Comparison of ENCODE assay signal across 12 cellular contexts in genomic region chrX:69556094-69557011, GRCh38. TPM values are rescaled to one million over a fixed set of nuclear protein-coding genes. Genes with fewer than 3 reads are reported as not detected.
DNase-seq lines count a peak whose midpoint lies in the region; ATAC-seq, FAIRE-seq and TF ChIP-seq lines count a peak whose summit lies in the region.
"Had no signal": no experiment of that assay in that cellular context is flagged by ENCODE, and none has a peak within 500 bp of the region (broad histone marks: within the 10 kb centered on the region; RNA-seq: fewer than 3 reads in every experiment).

No MANE protein-coding gene starts in this region.

- H3K9me3 ChIP-seq in lung (ENCODE audit: control insufficient read depth in 2 of 2, insufficient read depth in 1 of 2, low read length in 1 of 2) = no peaks in the 10 kb centered on the region
- no peaks in the 10 kb centered on the region for H3K9me3 ChIP-seq in aorta (ENCODE audit: control insufficient read depth, low read length)
- H3K9me3 ChIP-seq in esophagus squamous epithelium = no peaks in the 10 kb centered on the region
- H3K9me3 ChIP-seq: BLaER1 treated with 17β-estradiol and CSF1 and Interleukin-3, amounts not matched to agents 10 nM and 100 nM; colonic mucosa; right lobe of liver had no signal

- H3K4me3 ChIP-seq in bronchial epithelial cell (ENCODE audit: low read depth, low read length) (no peak overlapping the region), lung (no peak overlapping the region), aorta (ENCODE audit: low read length in 2 of 2) (no peak overlapping the region), esophagus squamous epithelium (no peak overlapping the region)
- H3K4me3 ChIP-seq: BLaER1 treated with 17β-estradiol and CSF1 and Interleukin-3, amounts not matched to agents 10 nM and 100 nM; colonic mucosa; right lobe of liver had no signal

- FAIRE-seq in bronchial epithelial cell (lab: Jason Lieb, UNC) = no peak

- ATAC-seq in lung (ENCODE audit: insufficient read depth, low FRiP score) (peak; percentile 61), aorta (ENCODE audit: low FRiP score) (no peak), HG03521 (IDR thresholded peaks at IDR 0.05; ENCODE audit: unreplicated experiment) (no peak), GM18511 (IDR thresholded peaks at IDR 0.05; ENCODE audit: unreplicated experiment) (no peak)

- H3K36me3 ChIP-seq in bronchial epithelial cell (ENCODE audit: control insufficient read depth, insufficient read depth, low read length) = no peaks in the 10 kb centered on the region
- H3K36me3 ChIP-seq in lung (ENCODE audit: control insufficient read depth in 2 of 2, insufficient read depth in 2 of 2, low read length in 2 of 2) = no peaks in the 10 kb centered on the region
- H3K36me3 ChIP-seq in aorta (ENCODE audit: control insufficient read depth in 1 of 2, insufficient read depth in 2 of 2, low read length in 1 of 2) = no peaks in the 10 kb centered on the region
- H3K36me3 ChIP-seq in esophagus squamous epithelium = no peaks in the 10 kb centered on the region
- H3K36me3 ChIP-seq: BLaER1 treated with 17β-estradiol and CSF1 and Interleukin-3, amounts not matched to agents 10 nM and 100 nM; colonic mucosa; right lobe of liver had no signal

- TF ChIP-seq POLR2A in esophagus squamous epithelium (IDR thresholded peaks at IDR 0.05) = no peak

- no peak for TF ChIP-seq CTCF in bronchial epithelial cell (IDR thresholded peaks at IDR 0.05; ENCODE audit: insufficient read depth, low read length, severe bottlenecking)
- TF ChIP-seq CTCF in lung (IDR thresholded peaks at IDR 0.05; ENCODE audit: control extremely low read depth, extremely low read depth) = no peak
- no peak for TF ChIP-seq CTCF in esophagus squamous epithelium (IDR thresholded peaks at IDR 0.05)

- H3K27ac ChIP-seq in lung (ENCODE audit: low read depth in 1 of 2, low read length in 1 of 2) (no peak overlapping the region), aorta (ENCODE audit: low read depth in 1 of 2, low read length in 2 of 2) (no peak overlapping the region), esophagus squamous epithelium (no peak overlapping the region)
- H3K27ac ChIP-seq: BLaER1 treated with 17β-estradiol and CSF1 and Interleukin-3, amounts not matched to agents 10 nM and 100 nM; colonic mucosa; right lobe of liver had no signal

- H3K27me3 ChIP-seq in bronchial epithelial cell (ENCODE audit: control insufficient read depth, insufficient read depth, low read length) (no peaks in the 10 kb centered on the region), lung (ENCODE audit: control insufficient read depth, insufficient read depth) (peaks cover 4% of the 10 kb centered on the region), aorta (ENCODE audit: control insufficient read depth in 1 of 2, insufficient read depth in 2 of 2, low read length in 1 of 2) (peaks cover 0 to 3% of the 10 kb centered on the region in 2 donors), esophagus squamous epithelium (no peaks in the 10 kb centered on the region)
- H3K27me3 ChIP-seq: colonic mucosa had no signal

- 63 to 66% methylated on average over 15 of the region's 15 CpGs for WGBS in lung, 2 donors
- 58 to 70% methylated on average over 15 of the region's 15 CpGs for WGBS in aorta, 2 donors
- 50 to 56% methylated on average over 15 of the region's 15 CpGs for WGBS in esophagus squamous epithelium, 2 donors

- intact Hi-C loops in aorta (cut with DNase I) (no loop called here), esophagus squamous epithelium (cut with DNase I) (no loop called here)

- DNase-seq in COLO829 (ENCODE audit: low spot score) (peak; percentile 42), LoVo (ENCODE audit: low spot score) (peak; percentile 0), bronchial epithelial cell (ENCODE audit: low read depth) (peak; percentile 79), lung (ENCODE audit: low spot score) (peak; percentile 56), aorta (no peak), esophagus squamous epithelium (lab: John Stamatoyannopoulos, UW) (no peak)
- DNase-seq: colonic mucosa, right lobe of liver had no signal

- H3K4me1 ChIP-seq in lung (ENCODE audit: control insufficient read depth in 2 of 2, insufficient read depth in 2 of 2, low read length in 2 of 2) (peaks cover 0 to 2% of the 10 kb centered on the region in 2 donors), aorta (ENCODE audit: control insufficient read depth in 1 of 2, insufficient read depth in 2 of 2, low read length in 2 of 2) (no peaks in the 10 kb centered on the region), esophagus squamous epithelium (no peaks in the 10 kb centered on the region)
- H3K4me1 ChIP-seq: BLaER1 treated with 17β-estradiol and CSF1 and Interleukin-3, amounts not matched to agents 10 nM and 100 nM; colonic mucosa; right lobe of liver had no signal

RNA-seq across cellular contexts. Expression of gene NALF2, which starts 52.2 kb away (rescaled TPM):
- 0.79 and 2.8 TPM in 2 replicates for total RNA-seq in bronchial epithelial cell
- under 1 TPM; 0.11 to 0.43 TPM for total RNA-seq in lung
- under 1 TPM; 0.12 to 0.33 TPM for polyA plus RNA-seq in lung
- total RNA-seq in aorta = under 1 TPM in 1 of 2 donors, not detected in 1; 0.26 TPM
- under 1 TPM in 1 of 2 donors, not detected in 1; 0.13 TPM for polyA plus RNA-seq in aorta
- total RNA-seq in esophagus squamous epithelium = under 1 TPM in 2 of 4 donors, not detected in 2; 0.19 to 0.26 TPM
- total RNA-seq: LHCN-M2 had no signal

RNA-seq across cellular contexts. Expression of gene EDA, which starts 59.6 kb away (rescaled TPM):
- 0.26 and 0.77 TPM in 2 replicates for total RNA-seq in bronchial epithelial cell
- total RNA-seq in lung = 1 to 10 TPM; 4.7 to 7.9 TPM
- 1 to 10 TPM in 1 of 2 donors, under 1 TPM in 1; 0.93 to 1.5 TPM for polyA plus RNA-seq in lung
- total RNA-seq in aorta = 1 to 10 TPM; 4.6 to 9.0 TPM
- 1 to 10 TPM; 1.7 to 2.4 TPM for polyA plus RNA-seq in aorta
- 1 to 10 TPM; 1.5 to 2.9 (median 2.4) TPM for total RNA-seq in esophagus squamous epithelium

Comparison
In these comparisons a context has a peak if more than half of its experiments do, and no peak if none do; other contexts are left out.
1. DNase-seq: peak in COLO829 (single experiment), LoVo (single experiment), bronchial epithelial cell (single experiment) and lung (single experiment); none in aorta (0 of 2) and esophagus squamous epithelium (single experiment).